Comparison of ENCODE assay signal across 8 cellular contexts in genomic region chr1:2821970-2822620, GRCh38. TPM values are rescaled to one million over a fixed set of nuclear protein-coding genes. Genes with fewer than 3 reads are reported as not detected.
A peak's percentile ranks its signal among the peaks of the same experiment; 100 is the strongest.
DNase-seq lines count a peak whose midpoint lies in the region; ATAC-seq and TF ChIP-seq lines count a peak whose summit lies in the region.

No MANE protein-coding gene starts in this region.

- H3K4me2 ChIP-seq in DND-41 (ENCODE audit: insufficient read depth, low read length) = no peak overlapping the region

- no peaks in the 10 kb centered on the region for H3K27me3 ChIP-seq in DND-41 (ENCODE audit: insufficient read depth, low read length, poor library complexity)
- H3K27me3 ChIP-seq in kidney epithelial cell (ENCODE audit: control insufficient read depth, insufficient read depth, low read length) = no peaks in the 10 kb centered on the region
- no peaks in the 10 kb centered on the region for H3K27me3 ChIP-seq in brain microvascular endothelial cell (replicated peaks)

- DNase-seq in DND-41 (peak; percentile 41), NB4 (ENCODE audit: low read depth) (peak; percentile 16), kidney epithelial cell (ENCODE audit: low read depth) (no peak), brain microvascular endothelial cell (no peak)
- peak; percentile 64 for DNase-seq in activated T-cell treated with anti-CD3 and anti-CD28 coated beads, Interleukin-2, amount 50 U/mL, for 1 hour
- peak; percentile 14 for DNase-seq in stimulated activated CD8-positive, alpha-beta memory T cell treated with anti-CD3 and anti-CD28 coated beads, Interleukin-7, amount 100 ng/mL, for 24 hours (ENCODE audit: low read depth)

- no peak overlapping the region for H3K9ac ChIP-seq in DND-41 (ENCODE audit: low read depth, low read length)

- H2AFZ ChIP-seq in DND-41 (ENCODE audit: low read depth, low read length) = no peak overlapping the region

- H3K27ac ChIP-seq in DND-41 (ENCODE audit: low read length) (no peak overlapping the region), brain microvascular endothelial cell (no peak overlapping the region)

- H3K9me3 ChIP-seq in DND-41 (ENCODE audit: insufficient read depth, low read length, severe bottlenecking) = no peaks in the 10 kb centered on the region

- H3K4me1 ChIP-seq in DND-41 (ENCODE audit: insufficient read depth, low read length) = no peaks in the 10 kb centered on the region

- H3K36me3 ChIP-seq in DND-41 (ENCODE audit: insufficient read depth, low read length) (no peaks in the 10 kb centered on the region), kidney epithelial cell (ENCODE audit: control insufficient read depth, insufficient read depth, low read length) (no peaks in the 10 kb centered on the region), brain microvascular endothelial cell (replicated peaks) (no peaks in the 10 kb centered on the region)

- in situ Hi-C loops in brain microvascular endothelial cell (cut with HindIII; ENCODE audit: low pct_ligation_motif_present, low sequenced_read_pairs) = no loop called here

- ATAC-seq in DND-41 (ENCODE audit: insufficient read depth, low read depth) = peak; percentile 82
- ATAC-seq in GM19452 (IDR thresholded peaks at IDR 0.05; ENCODE audit: unreplicated experiment) = no peak
- ATAC-seq in HG03039 (IDR thresholded peaks at IDR 0.05; ENCODE audit: unreplicated experiment) = no peak

- H4K20me1 ChIP-seq in DND-41 (ENCODE audit: insufficient read depth, low read length) = 0 out of 2 replicates have a peak, but pooled peaks cover 4% of the 10 kb centered on the region

- no peaks in the 10 kb centered on the region for H3K79me2 ChIP-seq in DND-41 (ENCODE audit: insufficient read depth, low read length)

- no peak for TF ChIP-seq POLR2A in NB4 (IDR thresholded peaks at IDR 0.05; ENCODE audit: extremely low read depth, insufficient read length)

- peak; percentile 78 for TF ChIP-seq CTCF in DND-41 (IDR thresholded peaks at IDR 0.05; ENCODE audit: borderline replicate concordance, extremely low read depth, low read length, poor library complexity, severe bottlenecking)
- peak; percentile 32 for TF ChIP-seq CTCF in NB4 (IDR thresholded peaks at IDR 0.05; ENCODE audit: low read depth, low read length)
- TF ChIP-seq CTCF in kidney epithelial cell (IDR thresholded peaks at IDR 0.05; ENCODE audit: insufficient read depth, low read length, poor library complexity, severe bottlenecking) = peak; percentile 25
- no peak for TF ChIP-seq CTCF in brain microvascular endothelial cell (IDR thresholded peaks at IDR 0.05; ENCODE audit: low read depth, low read length, missing control alignments)

- H3K4me3 ChIP-seq in DND-41 (ENCODE audit: low read depth in 1 of 2, low read length in 2 of 2) = no peak overlapping the region
- no peak overlapping the region for H3K4me3 ChIP-seq in NB4 (ENCODE audit: low read depth, low read length)
- H3K4me3 ChIP-seq in kidney epithelial cell (ENCODE audit: low read depth, low read length) = no peak overlapping the region
- H3K4me3 ChIP-seq in brain microvascular endothelial cell (ENCODE audit: low read depth, low read length) = no peak overlapping the region

RNA-seq across cellular contexts. Expression of gene TTC34, which starts 20.6 kb away (rescaled TPM):
- total RNA-seq in kidney epithelial cell = under 0.01 and 0.13 TPM in 2 replicates

Comparison
In these comparisons a context has a peak if more than half of its experiments do, and no peak if none do; other contexts are left out.
1. DNase-seq: peak in DND-41 (single experiment), NB4 (single experiment), activated T-cell treated with anti-CD3 and anti-CD28 coated beads, Interleukin-2, amount 50 U/mL, for 1 hour (single experiment) and stimulated activated CD8-positive, alpha-beta memory T cell treated with anti-CD3 and anti-CD28 coated beads, Interleukin-7, amount 100 ng/mL, for 24 hours (single experiment); none in kidney epithelial cell (single experiment) and brain microvascular endothelial cell (single experiment).